ENCODE assay signal across 1 cellular context in genomic region chr10:68633816-68634466, GRCh38.
TF ChIP-seq lines count a peak whose summit lies in the region.

No MANE protein-coding gene starts in this region.

TF ChIP-seq in GM23338, 12 proteins besides CTCF, POLR2A, EP300 and RAD21 (continued from another document):
- TF ChIP-seq, protein P1, sequence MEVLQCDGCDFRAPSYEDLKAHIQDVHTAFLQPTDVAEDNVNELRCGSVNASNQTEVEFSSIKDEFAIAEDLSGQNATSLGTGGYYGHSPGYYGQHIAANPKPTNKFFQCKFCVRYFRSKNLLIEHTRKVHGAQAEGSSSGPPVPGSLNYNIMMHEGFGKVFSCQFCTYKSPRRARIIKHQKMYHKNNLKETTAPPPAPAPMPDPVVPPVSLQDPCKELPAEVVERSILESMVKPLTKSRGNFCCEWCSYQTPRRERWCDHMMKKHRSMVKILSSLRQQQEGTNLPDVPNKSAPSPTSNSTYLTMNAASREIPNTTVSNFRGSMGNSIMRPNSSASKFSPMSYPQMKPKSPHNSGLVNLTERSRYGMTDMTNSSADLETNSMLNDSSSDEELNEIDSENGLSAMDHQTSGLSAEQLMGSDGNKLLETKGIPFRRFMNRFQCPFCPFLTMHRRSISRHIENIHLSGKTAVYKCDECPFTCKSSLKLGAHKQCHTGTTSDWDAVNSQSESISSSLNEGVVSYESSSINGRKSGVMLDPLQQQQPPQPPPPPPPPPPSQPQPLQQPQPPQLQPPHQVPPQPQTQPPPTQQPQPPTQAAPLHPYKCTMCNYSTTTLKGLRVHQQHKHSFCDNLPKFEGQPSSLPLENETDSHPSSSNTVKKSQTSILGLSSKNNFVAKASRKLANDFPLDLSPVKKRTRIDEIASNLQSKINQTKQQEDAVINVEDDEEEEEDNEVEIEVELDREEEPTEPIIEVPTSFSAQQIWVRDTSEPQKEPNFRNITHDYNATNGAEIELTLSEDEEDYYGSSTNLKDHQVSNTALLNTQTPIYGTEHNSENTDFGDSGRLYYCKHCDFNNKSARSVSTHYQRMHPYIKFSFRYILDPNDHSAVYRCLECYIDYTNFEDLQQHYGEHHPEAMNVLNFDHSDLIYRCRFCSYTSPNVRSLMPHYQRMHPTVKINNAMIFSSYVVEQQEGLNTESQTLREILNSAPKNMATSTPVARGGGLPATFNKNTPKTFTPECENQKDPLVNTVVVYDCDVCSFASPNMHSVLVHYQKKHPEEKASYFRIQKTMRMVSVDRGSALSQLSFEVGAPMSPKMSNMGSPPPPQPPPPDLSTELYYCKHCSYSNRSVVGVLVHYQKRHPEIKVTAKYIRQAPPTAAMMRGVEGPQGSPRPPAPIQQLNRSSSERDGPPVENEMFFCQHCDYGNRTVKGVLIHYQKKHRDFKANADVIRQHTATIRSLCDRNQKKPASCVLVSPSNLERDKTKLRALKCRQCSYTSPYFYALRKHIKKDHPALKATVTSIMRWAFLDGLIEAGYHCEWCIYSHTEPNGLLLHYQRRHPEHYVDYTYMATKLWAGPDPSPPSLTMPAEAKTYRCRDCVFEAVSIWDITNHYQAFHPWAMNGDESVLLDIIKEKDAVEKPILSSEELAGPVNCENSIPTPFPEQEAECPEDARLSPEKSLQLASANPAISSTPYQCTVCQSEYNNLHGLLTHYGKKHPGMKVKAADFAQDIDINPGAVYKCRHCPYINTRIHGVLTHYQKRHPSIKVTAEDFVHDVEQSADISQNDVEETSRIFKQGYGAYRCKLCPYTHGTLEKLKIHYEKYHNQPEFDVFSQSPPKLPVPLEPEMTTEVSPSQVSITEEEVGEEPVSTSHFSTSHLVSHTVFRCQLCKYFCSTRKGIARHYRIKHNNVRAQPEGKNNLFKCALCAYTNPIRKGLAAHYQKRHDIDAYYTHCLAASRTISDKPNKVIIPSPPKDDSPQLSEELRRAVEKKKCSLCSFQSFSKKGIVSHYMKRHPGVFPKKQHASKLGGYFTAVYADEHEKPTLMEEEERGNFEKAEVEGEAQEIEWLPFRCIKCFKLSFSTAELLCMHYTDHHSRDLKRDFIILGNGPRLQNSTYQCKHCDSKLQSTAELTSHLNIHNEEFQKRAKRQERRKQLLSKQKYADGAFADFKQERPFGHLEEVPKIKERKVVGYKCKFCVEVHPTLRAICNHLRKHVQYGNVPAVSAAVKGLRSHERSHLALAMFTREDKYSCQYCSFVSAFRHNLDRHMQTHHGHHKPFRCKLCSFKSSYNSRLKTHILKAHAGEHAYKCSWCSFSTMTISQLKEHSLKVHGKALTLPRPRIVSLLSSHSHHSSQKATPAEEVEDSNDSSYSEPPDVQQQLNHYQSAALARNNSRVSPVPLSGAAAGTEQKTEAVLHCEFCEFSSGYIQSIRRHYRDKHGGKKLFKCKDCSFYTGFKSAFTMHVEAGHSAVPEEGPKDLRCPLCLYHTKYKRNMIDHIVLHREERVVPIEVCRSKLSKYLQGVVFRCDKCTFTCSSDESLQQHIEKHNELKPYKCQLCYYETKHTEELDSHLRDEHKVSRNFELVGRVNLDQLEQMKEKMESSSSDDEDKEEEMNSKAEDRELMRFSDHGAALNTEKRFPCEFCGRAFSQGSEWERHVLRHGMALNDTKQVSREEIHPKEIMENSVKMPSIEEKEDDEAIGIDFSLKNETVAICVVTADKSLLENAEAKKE (CRISPR knock-in tag; IDR thresholded peaks at IDR 0.05), result no peak
- TF ChIP-seq EZH2phosphoT487 (IDR thresholded peaks at IDR 0.05; ENCODE audit: unreplicated experiment) (no peak), ETS1 (IDR thresholded peaks at IDR 0.05) (no peak), NANOG (IDR thresholded peaks at IDR 0.05; ENCODE audit: borderline replicate concordance) (no peak), POLR2AphosphoS5 (IDR thresholded peaks at IDR 0.05; ENCODE audit: low read depth) (no peak), STAT1 (IDR thresholded peaks at IDR 0.05; ENCODE audit: unreplicated experiment) (no peak)
